9 cellular contexts compared by ENCODE assay signal in the genomic region with DNA sequence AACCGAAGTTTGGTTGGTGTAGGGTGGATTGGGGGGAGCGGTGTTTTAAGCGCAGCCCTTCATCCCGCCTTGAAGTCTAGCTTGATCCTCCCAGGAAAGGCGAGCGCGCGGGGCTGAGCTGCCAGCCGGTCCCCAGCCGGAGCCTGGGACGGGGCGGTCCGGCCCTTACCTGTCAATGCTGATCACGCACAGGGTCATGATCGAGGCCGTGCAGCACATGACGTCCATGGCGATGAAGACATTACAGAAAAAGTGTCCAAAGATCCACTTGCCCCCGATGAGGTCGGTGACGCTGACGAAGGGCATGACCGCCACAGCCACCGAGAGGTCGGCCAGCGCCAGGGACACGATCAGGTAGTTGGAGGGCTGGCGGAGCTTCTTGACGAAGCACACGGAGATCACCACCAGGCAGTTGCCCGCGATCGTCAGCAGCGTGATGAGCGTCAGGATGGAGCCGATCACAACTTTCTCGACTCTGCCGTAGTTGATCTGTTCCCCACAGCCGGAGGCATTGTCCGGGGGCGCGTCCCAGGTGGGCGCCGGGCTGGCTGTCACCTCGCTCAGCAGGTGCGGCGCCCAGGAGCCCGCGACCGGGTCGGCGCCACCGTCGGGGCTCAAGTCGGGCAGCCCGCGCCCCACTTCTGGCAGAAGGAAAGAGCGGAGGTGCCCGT. TPM values are rescaled to one million over a fixed set of nuclear protein-coding genes. Genes with fewer than 3 reads are reported as not detected.
A peak's percentile ranks its signal among the peaks of the same experiment; 100 is the strongest.
DNase-seq lines count a peak whose midpoint lies in the region; ATAC-seq and TF ChIP-seq lines count a peak whose summit lies in the region.
"Had no signal": no experiment of that assay in that cellular context is flagged by ENCODE, and none has a peak within 500 bp of the region (broad histone marks: within the 10 kb centered on the region; RNA-seq: fewer than 3 reads in every experiment).

No MANE protein-coding gene starts in this region.

- POLR2A ChIA-PET in Panc1 (lab: Charles Lee) = no interaction called here

- H3K4me3 ChIP-seq in Panc1 (ENCODE audit: low read depth in 2 of 2, low read length in 2 of 2) = peak overlapping the region; percentile 52 to 53
- H3K4me3 ChIP-seq in effector memory CD4-positive, alpha-beta T cell (ENCODE audit: insufficient read depth, low read depth, low read length, poor library complexity, severe bottlenecking) = peak overlapping the region; percentile 61

- peaks cover 7% of the 10 kb centered on the region; the same call in 1 of the 2 replicates for H3K36me3 ChIP-seq in Panc1 (ENCODE audit: control insufficient read depth, insufficient read depth, low read length)
- no peaks in the 10 kb centered on the region for H3K36me3 ChIP-seq in effector memory CD4-positive, alpha-beta T cell (ENCODE audit: control insufficient read depth, insufficient read depth, low read length)

- BruUV-seq in Panc1 (replicated peaks; lab: Mats Ljungman, UMichigan) = no TSS peak

- H3K27ac Mint-ChIP-seq in nephron = no peak overlapping the region

- no peaks in the 10 kb centered on the region; the same call in 1 of the 2 replicates for H3K4me1 ChIP-seq in Panc1 (ENCODE audit: control insufficient read depth, insufficient read depth, low read length)
- peaks cover 11% of the 10 kb centered on the region for H3K4me1 ChIP-seq in effector memory CD4-positive, alpha-beta T cell (ENCODE audit: control insufficient read depth, insufficient read depth, low read length, poor library complexity, severe bottlenecking)

- H3K27me3 ChIP-seq in Panc1 (ENCODE audit: control insufficient read depth, insufficient read depth, low read length) = peaks cover 38% of the 10 kb centered on the region
- peaks cover 23% of the 10 kb centered on the region for H3K27me3 ChIP-seq in effector memory CD4-positive, alpha-beta T cell (replicated peaks; ENCODE audit: control insufficient read depth, insufficient read depth, low read length, poor library complexity, severe bottlenecking)

- H3K27me3 Mint-ChIP-seq in nephron (ENCODE audit: low read depth) = peaks cover 82% of the 10 kb centered on the region

- peaks cover 8% of the 10 kb centered on the region for H3K9me3 Mint-ChIP-seq in nephron

- peaks cover 5% of the 10 kb centered on the region for H3K4me1 Mint-ChIP-seq in nephron

- peak overlapping the region; percentile 89 to 95 (median 92) for H3K4me3 Mint-ChIP-seq in nephron

- TF ChIP-seq CTCF in Panc1 (IDR thresholded peaks at IDR 0.05) = no peak
- TF ChIP-seq CTCF in nephron (IDR thresholded peaks at IDR 0.05; ENCODE audit: unreplicated experiment in 3 of 3) = no peak

- no peaks in the 10 kb centered on the region for H3K36me3 Mint-ChIP-seq in nephron (ENCODE audit: low read depth)

- CTCF ChIA-PET in Panc1 (lab: Charles Lee) = interaction anchor here (0.7 kb wide), 1 partner anchor 164 kb away, joined by 3 read pairs; no protein-coding TSS in a partner anchor

- ATAC-seq in Panc1 = peak; percentile 13; the same call in 1 of the 2 replicates
- ATAC-seq in HG03159 (IDR thresholded peaks at IDR 0.05; ENCODE audit: unreplicated experiment) = no peak
- ATAC-seq in HG03025 (IDR thresholded peaks at IDR 0.05; ENCODE audit: low FRiP score, unreplicated experiment) = no peak

- intact Hi-C loops in Panc1 (cut with micrococcal nuclease; ENCODE audit: unreplicated experiment) = no loop called here

- in situ Hi-C loops in Panc1 (cut with HindIII; ENCODE audit: low pct_unique_long_range_greater_than_20kb, low sequenced_read_pairs) = no loop called here

- DNase-seq in NCI-H510A treated with DMSO at 0.1 percent for 48 hours (lab: John Stamatoyannopoulos, UW) (peak; percentile 11), NCI-H510A (lab: John Stamatoyannopoulos, UW) (no peak), Panc1 (ENCODE audit: low read depth, low spot score) (no peak), SK-N-DZ (ENCODE audit: low spot score) (no peak)
- no peak for DNase-seq in effector memory CD4-positive, alpha-beta T cell

- H3K27ac ChIP-seq in Panc1 (ENCODE audit: low read length) = no peak overlapping the region
- H3K27ac ChIP-seq in effector memory CD4-positive, alpha-beta T cell (ENCODE audit: insufficient read depth, low read length, poor library complexity, severe bottlenecking) = no peak overlapping the region
- H3K27ac ChIP-seq: C4-2B had no signal

- H3K9me3 ChIP-seq in Panc1 (ENCODE audit: control insufficient read depth, insufficient read depth, low read depth, low read length) = no peaks in the 10 kb centered on the region
- H3K9me3 ChIP-seq in effector memory CD4-positive, alpha-beta T cell (ENCODE audit: control insufficient read depth, low read length) = no peaks in the 10 kb centered on the region

RNA-seq across cellular contexts. Expression of a gene that starts 0.7 kb away (rescaled TPM):
- total RNA-seq in Panc1 (2021; ENCODE audit: unreplicated experiment) = 0.33 TPM
- not detected for polyA plus RNA-seq in Panc1 (2012; ENCODE audit: insufficient read length)
- 0.26 and 0.62 TPM in 2 replicates for polyA plus RNA-seq in SK-N-DZ (2014; cell fraction: cytosol; rRNA removed)
- 0.11 TPM in 1 of 2 replicates, not detected in the other for polyA plus RNA-seq in SK-N-DZ (2014; cell fraction: nucleus; rRNA removed)

RNA-seq across cellular contexts. Expression of a gene that starts 14.7 kb away (rescaled TPM):
- total RNA-seq in Panc1 (2021; ENCODE audit: unreplicated experiment) = 59.0 TPM
- 32.6 TPM for polyA plus RNA-seq in Panc1 (2012; ENCODE audit: insufficient read length)
- polyA plus RNA-seq in SK-N-DZ (2014; cell fraction: cytosol; rRNA removed) = 87.9 and 96.2 TPM in 2 replicates
- polyA plus RNA-seq in SK-N-DZ (2014; cell fraction: nucleus; rRNA removed) = 89.0 and 92.9 TPM in 2 replicates
